Comparison of ENCODE assay signal across 8 cellular contexts in genomic region chr3:16265455-16265786, GRCh38. TPM values are rescaled to one million over a fixed set of nuclear protein-coding genes. Genes with fewer than 3 reads are reported as not detected.
DNase-seq lines count a peak whose midpoint lies in the region; ATAC-seq and TF ChIP-seq lines count a peak whose summit lies in the region.

No MANE protein-coding gene starts in this region.

- no peak overlapping the region for H3K23ac ChIP-seq in H9 (ENCODE audit: insufficient read length, low read depth, low read length)

- peak overlapping the region; percentile 89 to 99 for H3K4me3 Mint-ChIP-seq in H9
- peak overlapping the region; percentile 93 for H3K4me3 Mint-ChIP-seq in activated CD4-positive, alpha-beta memory T cell treated with anti-CD3 and anti-CD28 coated beads for 36 hours
- peak overlapping the region; percentile 100 for H3K4me3 Mint-ChIP-seq in glutamatergic neuron (ENCODE audit: unreplicated experiment)

- peaks cover 9% of the 10 kb centered on the region for H3K36me3 ChIP-seq in skeletal muscle satellite cell (ENCODE audit: insufficient read depth, low read length)

- H3K4me2 ChIP-seq in H9 (ENCODE audit: insufficient read depth, insufficient read length, low read length) = peak overlapping the region; percentile 93
- H3K4me2 ChIP-seq in skeletal muscle satellite cell (ENCODE audit: low read length) = peak overlapping the region; percentile 96

- H3K23me2 ChIP-seq in H9 (ENCODE audit: insufficient read length, low read depth, low read length, poor library complexity, severe bottlenecking) = peaks cover 7% of the 10 kb centered on the region

- H3K27me3 Mint-ChIP-seq in H9 (ENCODE audit: low read depth) (no peaks in the 10 kb centered on the region), glutamatergic neuron (ENCODE audit: unreplicated experiment) (peaks cover 2% of the 10 kb centered on the region)
- H3K27me3 Mint-ChIP-seq in activated CD4-positive, alpha-beta memory T cell treated with anti-CD3 and anti-CD28 coated beads for 36 hours = no peaks in the 10 kb centered on the region

- H2BK12ac ChIP-seq in H9 (ENCODE audit: insufficient read length, low read depth, low read length) = no peak overlapping the region

- H3K27me3 ChIP-seq in H9 (ENCODE audit: insufficient read depth, low read length) (no peaks in the 10 kb centered on the region), skeletal muscle satellite cell (ENCODE audit: control insufficient read depth, insufficient read depth, low read length) (no peaks in the 10 kb centered on the region)

- peak overlapping the region; percentile 36 for H2BK5ac ChIP-seq in H9 (ENCODE audit: insufficient read length, low read length)

- H3K18ac ChIP-seq in H9 (ENCODE audit: insufficient read length, low read depth, low read length) = peak overlapping the region; percentile 88

- no peak overlapping the region for H2BK15ac ChIP-seq in H9 (ENCODE audit: low read depth, low read length)

- peak overlapping the region; percentile 56 for H2AFZ ChIP-seq in H9 (ENCODE audit: low read length)

- H3K4me3 ChIP-seq in skeletal muscle satellite cell (ENCODE audit: low read length) = peak overlapping the region; percentile 89

- H3K9me3 Mint-ChIP-seq in H9 (no peaks in the 10 kb centered on the region; a peak in 1 of 5 replicates), glutamatergic neuron (ENCODE audit: unreplicated experiment) (no peaks in the 10 kb centered on the region)
- H3K9me3 Mint-ChIP-seq in activated CD4-positive, alpha-beta memory T cell treated with anti-CD3 and anti-CD28 coated beads for 36 hours = no peaks in the 10 kb centered on the region

- WGBS in H9 (ENCODE audit: extremely low coverage, insufficient read length, low lambda C conversion rate) = no CpG with 5 or more reads among the region's 6 CpGs

- H4K20me1 ChIP-seq in H9 (ENCODE audit: control insufficient read depth, insufficient read depth, insufficient read length) = no peaks in the 10 kb centered on the region

- peak overlapping the region; percentile 94 for H3K14ac ChIP-seq in H9 (ENCODE audit: insufficient read depth, low read length)

- no peak overlapping the region; the same call in 1 of the 2 replicates for H3K4ac ChIP-seq in H9 (ENCODE audit: low read depth, low read length)

- no peaks in the 10 kb centered on the region for H3K79me1 ChIP-seq in H9 (ENCODE audit: insufficient read depth, low read depth, low read length, poor library complexity, severe bottlenecking)

- POLR2A ChIA-PET in activated CD4-positive, alpha-beta memory T cell treated with anti-CD3 and anti-CD28 coated beads for 36 hours (lab: Charles Lee) = interaction anchor here (0.8 to 3.1 kb wide), 11 partner anchors 14 to 289 kb away, joined by 3 to 15 read pairs (median 5); no protein-coding TSS in a partner anchor

- CTCF ChIA-PET in activated CD4-positive, alpha-beta memory T cell treated with anti-CD3 and anti-CD28 coated beads for 36 hours (lab: Charles Lee) = interaction anchor here (0.7 to 7.3 kb wide), 9 partner anchors 18 to 331 kb away, joined by 3 to 61 read pairs (median 8); no protein-coding TSS in a partner anchor

- peak overlapping the region; percentile 81 for H4K5ac ChIP-seq in H9 (ENCODE audit: insufficient read length, low read depth, low read length)

- DNase-seq in H9 = no peak
- DNase-seq in activated CD4-positive, alpha-beta memory T cell treated with anti-CD3 and anti-CD28 coated beads for 36 hours = no peak
- DNase-seq in glutamatergic neuron = no peak
- DNase-seq in NCI-H748 (lab: John Stamatoyannopoulos, UW; ENCODE audit: unreplicated experiment) = no peak
- DNase-seq in NCI-H1436 (lab: John Stamatoyannopoulos, UW) = no peak

- peak overlapping the region; percentile 49 for H2BK120ac ChIP-seq in H9 (ENCODE audit: low read depth, low read length, poor library complexity, severe bottlenecking)

- H2BK20ac ChIP-seq in H9 (ENCODE audit: low read depth, low read length, poor library complexity, severe bottlenecking) = no peak overlapping the region

- H2AK5ac ChIP-seq in H9 (ENCODE audit: insufficient read length, low read length) = no peak overlapping the region

- peaks cover 19% of the 10 kb centered on the region; the same call in 1 of the 2 replicates for H3K79me2 ChIP-seq in H9 (ENCODE audit: insufficient read depth, low read length)

- H3K9ac ChIP-seq in H9 (ENCODE audit: extremely low read depth, insufficient read length, low read length) (peak overlapping the region; percentile 97), skeletal muscle satellite cell (ENCODE audit: low read depth, low read length) (peak overlapping the region; percentile 95)

- H3K4me1 Mint-ChIP-seq in H9 (peaks cover 16 to 18% of the 10 kb centered on the region in 2 experiments), glutamatergic neuron (ENCODE audit: low read depth, unreplicated experiment) (peaks cover 13% of the 10 kb centered on the region)
- peaks cover 36% of the 10 kb centered on the region for H3K4me1 Mint-ChIP-seq in activated CD4-positive, alpha-beta memory T cell treated with anti-CD3 and anti-CD28 coated beads for 36 hours (ENCODE audit: low read depth)

- H3K56ac ChIP-seq in H9 (ENCODE audit: insufficient read length, low read depth, low read length) = no peak overlapping the region

- H4K91ac ChIP-seq in H9 (ENCODE audit: insufficient read length, low read depth, low read length) = no peak overlapping the region

- peak overlapping the region; percentile 44 for H3K27ac ChIP-seq in H9 (ENCODE audit: insufficient read length, low read depth, low read length)

- no peak for ATAC-seq in GM21576 (IDR thresholded peaks at IDR 0.05; ENCODE audit: unreplicated experiment)
- no peak for ATAC-seq in GM19328 (IDR thresholded peaks at IDR 0.05; ENCODE audit: unreplicated experiment)

- no peak for TF ChIP-seq CTCF in H9 (conservative IDR thresholded peaks at IDR 0.05)
- TF ChIP-seq CTCF in glutamatergic neuron (IDR thresholded peaks at IDR 0.05; ENCODE audit: partially characterized antibody, unreplicated experiment) = no peak

- H4K8ac ChIP-seq in H9 (replicated peaks; ENCODE audit: insufficient read length, low read depth, low read length) = peak overlapping the region; percentile 36

- intact Hi-C loops in activated CD4-positive, alpha-beta memory T cell treated with anti-CD3 and anti-CD28 coated beads for 36 hours (cut with micrococcal nuclease) = loop anchor here (1.0 to 10.0 kb wide), 7 partner anchors 21 to 664 kb away; partner anchors contain the start of genes BTD, HACL1 and PLCL2

- H3T11ph ChIP-seq in H9 (ENCODE audit: low read length) = peak overlapping the region; percentile 24

- H3K4me1 ChIP-seq in H9 (ENCODE audit: insufficient read depth, low read length) = no peaks in the 10 kb centered on the region
- H3K4me1 ChIP-seq in skeletal muscle satellite cell (ENCODE audit: control insufficient read depth, insufficient read depth, low read length) = peaks cover 16% of the 10 kb centered on the region

- H3K27ac Mint-ChIP-seq in H9 (peak overlapping the region; percentile 76 to 99 (median 94)), glutamatergic neuron (ENCODE audit: unreplicated experiment) (peak overlapping the region; percentile 83)
- H3K27ac Mint-ChIP-seq in activated CD4-positive, alpha-beta memory T cell treated with anti-CD3 and anti-CD28 coated beads for 36 hours = peak overlapping the region; percentile 94

- H3K9me3 ChIP-seq in H9 (ENCODE audit: control insufficient read depth, low read depth, low read length) (no peaks in the 10 kb centered on the region), skeletal muscle satellite cell (replicated peaks; ENCODE audit: low read length) (no peaks in the 10 kb centered on the region)

- peaks cover 0 to 10% (median 10%) of the 10 kb centered on the region in 3 experiments; a peak in 6 of 7 replicates for H3K36me3 Mint-ChIP-seq in H9 (ENCODE audit: insufficient read depth in 1 of 3, low read depth in 3 of 3)
- H3K36me3 Mint-ChIP-seq in activated CD4-positive, alpha-beta memory T cell treated with anti-CD3 and anti-CD28 coated beads for 36 hours = peaks cover 8% of the 10 kb centered on the region
- H3K36me3 Mint-ChIP-seq in glutamatergic neuron (ENCODE audit: unreplicated experiment) = no peaks in the 10 kb centered on the region

RNA-seq across cellular contexts. Expression of gene OXNAD1, which starts 0.4 kb away (rescaled TPM):
- total RNA-seq in H9 (2021) = 21.8 and 23.7 TPM in 2 replicates
- total RNA-seq in activated CD4-positive, alpha-beta memory T cell treated with anti-CD3 and anti-CD28 coated beads for 36 hours = 10 to 100 TPM; 23.5 to 24.0 TPM
- 14.6 TPM for total RNA-seq in glutamatergic neuron (ENCODE audit: unreplicated experiment)
- total RNA-seq in skeletal muscle satellite cell (2012; rRNA removed) = 13.5 and 16.0 TPM in 2 replicates

RNA-seq across cellular contexts. Expression of gene DPH3, which starts 0.7 kb away (rescaled TPM):
- total RNA-seq in H9 (2021) (36.2 and 36.9 TPM in 2 replicates), glutamatergic neuron (ENCODE audit: unreplicated experiment) (30.5 TPM)
- total RNA-seq in activated CD4-positive, alpha-beta memory T cell treated with anti-CD3 and anti-CD28 coated beads for 36 hours = 10 to 100 TPM; 23.4 TPM
- total RNA-seq in skeletal muscle satellite cell (2012; rRNA removed) = 18.8 and 22.3 TPM in 2 replicates
